ENCODE assay signal across 8 cellular contexts in the genomic region with DNA sequence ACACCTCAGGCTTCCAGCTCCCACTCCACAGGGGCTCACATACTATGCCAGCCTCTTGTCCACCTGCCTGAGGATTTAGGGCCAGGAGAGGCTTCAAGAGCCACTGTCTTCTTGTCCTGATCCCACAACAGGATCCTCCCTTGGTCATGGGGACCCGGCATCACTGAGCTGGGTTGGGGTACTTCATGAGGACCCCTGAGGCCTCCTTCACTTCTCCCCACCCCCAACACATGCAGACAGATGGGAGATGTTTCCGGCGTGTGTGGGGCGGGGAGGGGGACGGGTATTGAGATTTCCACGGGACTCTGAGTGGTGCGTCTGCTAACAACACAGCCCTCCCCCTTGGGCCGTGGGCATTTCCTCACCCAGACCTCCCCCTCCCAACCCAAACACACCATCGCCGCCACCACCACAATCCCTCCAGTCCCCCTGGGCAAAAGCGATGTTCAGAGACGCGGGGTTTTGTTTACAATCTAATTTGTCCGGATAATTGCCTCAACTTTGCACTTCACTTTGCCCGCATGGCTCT. TPM values are rescaled to one million over a fixed set of nuclear protein-coding genes. Genes with fewer than 3 reads are reported as not detected.
DNase-seq lines count a peak whose midpoint lies in the region; ATAC-seq and TF ChIP-seq lines count a peak whose summit lies in the region.

No MANE protein-coding gene starts in this region.

- ATAC-seq in heart right ventricle = no peak
- no peak for ATAC-seq in Right ventricle myocardium inferior
- ATAC-seq in lower lobe of right lung = no peak
- no peak for ATAC-seq in HG03135 (IDR thresholded peaks at IDR 0.05; ENCODE audit: unreplicated experiment)

- no peaks in the 10 kb centered on the region for H3K36me3 ChIP-seq in heart right ventricle
- no peaks in the 10 kb centered on the region for H3K36me3 ChIP-seq in adipocyte (ENCODE audit: control insufficient read depth, insufficient read depth, low read length, severe bottlenecking)
- no peaks in the 10 kb centered on the region for H3K36me3 ChIP-seq in lower lobe of right lung
- no peaks in the 10 kb centered on the region for H3K36me3 ChIP-seq in vagina

- DNase-seq in heart right ventricle (no peak), Right ventricle myocardium inferior (ENCODE audit: missing footprints) (no peak), adipocyte (ENCODE audit: low read depth) (no peak), lower lobe of right lung (no peak), vagina (ENCODE audit: extremely low spot score in 2 of 2) (no peak), epidermal melanocyte (ENCODE audit: insufficient read length, low spot score) (no peak), NCI-H1092 treated with DMSO at 0.1 percent for 48 hours (lab: John Stamatoyannopoulos, UW) (no peak)

- H3K4me3 ChIP-seq in heart right ventricle (peak overlapping the region in 9 of 10 donors; percentile 73 to 97 (median 81)), adipocyte (ENCODE audit: low read length) (peak overlapping the region; percentile 84), lower lobe of right lung (peak overlapping the region; percentile 80), vagina (peak overlapping the region; percentile 62 to 98)

- 21% methylated on average over 15 of the region's 15 CpGs for WGBS in heart right ventricle, 2 donors

- H3K9ac ChIP-seq in adipocyte (ENCODE audit: low read length) = peak overlapping the region; percentile 82

- H3K9me3 ChIP-seq in heart right ventricle (no peaks in the 10 kb centered on the region), adipocyte (ENCODE audit: control insufficient read depth, low read length) (no peaks in the 10 kb centered on the region), lower lobe of right lung (no peaks in the 10 kb centered on the region), vagina (no peaks in the 10 kb centered on the region)

- H3K27me3 ChIP-seq in heart right ventricle = peaks cover 0 to 46% (median 14%) of the 10 kb centered on the region in 7 donors
- H3K27me3 ChIP-seq in adipocyte (replicated peaks; ENCODE audit: control insufficient read depth, insufficient read depth, low read length) = peaks cover 12% of the 10 kb centered on the region
- H3K27me3 ChIP-seq in lower lobe of right lung (ENCODE audit: low read depth) = no peaks in the 10 kb centered on the region
- no peaks in the 10 kb centered on the region for H3K27me3 ChIP-seq in vagina

- TF ChIP-seq CTCF in heart right ventricle (IDR thresholded peaks at IDR 0.05) (no peak), lower lobe of right lung (IDR thresholded peaks at IDR 0.05) (no peak), vagina (IDR thresholded peaks at IDR 0.05) (no peak)

- H3K27ac ChIP-seq in heart right ventricle = no peak overlapping the region
- no peak overlapping the region for H3K27ac ChIP-seq in lower lobe of right lung
- peak overlapping the region; percentile 69 for H3K27ac ChIP-seq in vagina

- H3K4me1 ChIP-seq in heart right ventricle = peaks cover 11 to 40% (median 32%) of the 10 kb centered on the region in 9 donors
- H3K4me1 ChIP-seq in adipocyte (ENCODE audit: control insufficient read depth, insufficient read depth, low read length) = peaks cover 15% of the 10 kb centered on the region
- H3K4me1 ChIP-seq in lower lobe of right lung = peaks cover 36% of the 10 kb centered on the region
- H3K4me1 ChIP-seq in vagina = peaks cover 28% of the 10 kb centered on the region

- TF ChIP-seq POLR2A in vagina (IDR thresholded peaks at IDR 0.05) = no peak

- intact Hi-C loops in heart right ventricle (cut with DNase I) = loop anchor here in 3 of 10 donors (5.0 kb wide), 3 partner anchors 37 to 47 kb away; no protein-coding TSS in a partner anchor
- intact Hi-C loops in Right ventricle myocardium inferior (cut with DNase I) = loop anchor here (5.0 kb wide), 1 partner anchor 43 kb away; no protein-coding TSS in a partner anchor
- intact Hi-C loops in lower lobe of right lung (cut with DNase I) = no loop called here
- intact Hi-C loops in vagina (cut with DNase I) = no loop called here

RNA-seq across cellular contexts. Expression of gene FOXP4, which starts 0.9 kb away (rescaled TPM):
- total RNA-seq in heart right ventricle (10 to 100 TPM; 12.7 to 18.0 (median 13.7) TPM), Right ventricle myocardium inferior (13.9 TPM), lower lobe of right lung (30.0 TPM), vagina (7.4 TPM)
- polyA plus RNA-seq in heart right ventricle = 10 to 100 TPM in 1 of 2 donors, 1 to 10 TPM in 1; 8.9 to 12.9 TPM
